Comparison of ENCODE assay signal across 19 cellular contexts in genomic region chr22:44190381-44190976, GRCh38. TPM values are rescaled to one million over a fixed set of nuclear protein-coding genes. Genes with fewer than 3 reads are reported as not detected.
DNase-seq lines count a peak whose midpoint lies in the region; ATAC-seq, FAIRE-seq and TF ChIP-seq lines count a peak whose summit lies in the region.
"Had no signal": no experiment of that assay in that cellular context is flagged by ENCODE, and none has a peak within 500 bp of the region (broad histone marks: within the 10 kb centered on the region; RNA-seq: fewer than 3 reads in every experiment).

No MANE protein-coding gene starts in this region.

- no peak overlapping the region for H4K5ac ChIP-seq in IMR-90 (ENCODE audit: low read depth, low read length)

- no peak overlapping the region for H3K4ac ChIP-seq in IMR-90 (ENCODE audit: low read depth, low read length)

- H3K79me1 ChIP-seq in IMR-90 (ENCODE audit: low read depth in 1 of 2, low read length in 2 of 2) = no peaks in the 10 kb centered on the region

- peaks cover 34% of the 10 kb centered on the region for H3K27me3 ChIP-seq in IMR-90 (ENCODE audit: control insufficient read depth, insufficient read depth, low read length)
- H3K27me3 ChIP-seq: BE2C, SJSA1 had no signal

- no peak for FAIRE-seq in kidney (lab: Jason Lieb, UNC)
- FAIRE-seq: G401.6, H54 had no signal

- H3K27ac ChIP-seq in IMR-90 (ENCODE audit: insufficient read depth, low read length) (no peak overlapping the region), kidney (ENCODE audit: low read depth in 2 of 2, low read length in 2 of 2) (no peak overlapping the region)
- H3K27ac ChIP-seq: PC-9, SJSA1 had no signal

- no peaks in the 10 kb centered on the region for H3K27me3 Mint-ChIP-seq in stimulated activated naive B cell treated with anti-CD40 and anti-IgM and Interleukin-4, amounts not matched to agents 10 μg/mL and 1 μg/mL and 100 μg/mL, for 72 hours
- H3K27me3 Mint-ChIP-seq in endothelial cell (ENCODE audit: unreplicated experiment) = no peaks in the 10 kb centered on the region
- H3K27me3 Mint-ChIP-seq: CD8-positive, alpha-beta memory T cell had no signal

- H2AFZ ChIP-seq in IMR-90 (replicated peaks; ENCODE audit: low read length, poor library complexity) = no peak overlapping the region
- H2AFZ ChIP-seq: PC-9 had no signal

- no peak overlapping the region for H4K8ac ChIP-seq in IMR-90 (ENCODE audit: low read depth in 2 of 2, low read length in 2 of 2)

- POLR2A ChIA-PET in IMR-90 (lab: Charles Lee; ENCODE audit: unreplicated experiment) = no interaction called here

- no peak overlapping the region for H3K18ac ChIP-seq in IMR-90 (ENCODE audit: low read depth, low read length)

- CTCF ChIA-PET in IMR-90 (lab: Yijun Ruan, JAX) = no interaction called here

- peaks cover 2 to 4% of the 10 kb centered on the region in 2 donors for H3K9me3 Mint-ChIP-seq in stimulated activated naive B cell treated with anti-CD40 and anti-IgM and Interleukin-4, amounts not matched to agents 10 μg/mL and 1 μg/mL and 100 μg/mL, for 72 hours
- no peaks in the 10 kb centered on the region for H3K9me3 Mint-ChIP-seq in endothelial cell (ENCODE audit: unreplicated experiment)
- H3K9me3 Mint-ChIP-seq: CD8-positive, alpha-beta memory T cell had no signal

- WGBS in IMR-90 (ENCODE audit: extremely low coverage in 2 of 2, insufficient read length in 1 of 2), 2 experiments = no CpG with 5 or more reads among the region's 12 CpGs

- BruUV-seq in IMR-90 (replicated peaks; lab: Mats Ljungman, UMichigan) = no TSS peak

- DNase-seq in IMR-90 (no peak), kidney (peak; percentile 68), NCI-H2081 treated with DMSO at 0.1 percent for 48 hours (lab: John Stamatoyannopoulos, UW) (no peak), endothelial cell (ENCODE audit: low spot score) (no peak)
- no peak for DNase-seq in stimulated activated naive B cell treated with anti-CD40 and anti-IgM and Interleukin-4, amounts not matched to agents 10 μg/mL and 1 μg/mL and 100 μg/mL, for 72 hours
- DNase-seq in stimulated activated naive CD4-positive, alpha-beta T cell treated with Interleukin-2 at 50 U/mL for 16 hours (lab: John Stamatoyannopoulos, UW) = no peak
- DNase-seq: BE2C, DMS79 treated with DMSO at 0.1 percent for 48 hours, NCI-H1105 treated with DMSO at 0.1 percent for 48 hours, NCI-H187 treated with DMSO at 0.1 percent for 48 hours, NCI-H2171 treated with DMSO at 0.1 percent for 48 hours, NCI-H446 treated with DMSO at 0.1 percent for 48 hours, NCI-H748 treated with DMSO at 0.1 percent for 48 hours had no signal

- ATAC-seq in GM18505 (IDR thresholded peaks at IDR 0.05; ENCODE audit: unreplicated experiment) (no peak), IMR-90 (ENCODE audit: low read depth) (no peak)
- no peak for ATAC-seq in stimulated activated naive B cell treated with anti-CD40 and anti-IgM and Interleukin-4, amounts not matched to agents 10 μg/mL and 1 μg/mL and 100 μg/mL, for 72 hours (replicated peaks)

- H3K27ac Mint-ChIP-seq in stimulated activated naive B cell treated with anti-CD40 and anti-IgM and Interleukin-4, amounts not matched to agents 10 μg/mL and 1 μg/mL and 100 μg/mL, for 72 hours = peak overlapping the region; percentile 81
- no peak overlapping the region for H3K27ac Mint-ChIP-seq in endothelial cell (ENCODE audit: unreplicated experiment)

- TF ChIP-seq RAD21 in IMR-90 (IDR thresholded peaks at IDR 0.05; ENCODE audit: low read length) = no peak

- H2BK20ac ChIP-seq in IMR-90 (ENCODE audit: low read depth, low read length) = no peak overlapping the region

- no peak overlapping the region for H2BK15ac ChIP-seq in IMR-90 (ENCODE audit: low read depth, low read length)

- H3K4me3 Mint-ChIP-seq in stimulated activated naive B cell treated with anti-CD40 and anti-IgM and Interleukin-4, amounts not matched to agents 10 μg/mL and 1 μg/mL and 100 μg/mL, for 72 hours = no peak overlapping the region
- H3K4me3 Mint-ChIP-seq in endothelial cell (ENCODE audit: unreplicated experiment) = no peak overlapping the region
- H3K4me3 Mint-ChIP-seq: CD8-positive, alpha-beta memory T cell had no signal

- H3K9me1 ChIP-seq in IMR-90 (ENCODE audit: insufficient read depth, low read length) = no peaks in the 10 kb centered on the region

- peaks cover 60 to 81% of the 10 kb centered on the region in 2 donors for H3K4me1 Mint-ChIP-seq in stimulated activated naive B cell treated with anti-CD40 and anti-IgM and Interleukin-4, amounts not matched to agents 10 μg/mL and 1 μg/mL and 100 μg/mL, for 72 hours
- no peaks in the 10 kb centered on the region for H3K4me1 Mint-ChIP-seq in endothelial cell (ENCODE audit: unreplicated experiment)

- no peak overlapping the region for H3K9ac ChIP-seq in IMR-90 (ENCODE audit: low read depth, low read length)
- H3K9ac ChIP-seq in kidney (ENCODE audit: low read length in 2 of 2) = no peak overlapping the region

- dilution Hi-C loops in IMR-90 (cut with HindIII; ENCODE audit: low sequenced_read_pairs, unreplicated experiment) = no loop called here

- H4K20me1 ChIP-seq in IMR-90 (ENCODE audit: insufficient read depth, low read length) = no peaks in the 10 kb centered on the region

- in situ Hi-C loops in IMR-90 (cut with MboI; ENCODE audit: low sequenced_read_pairs) = no loop called here

- no peak overlapping the region for H2BK5ac ChIP-seq in IMR-90 (ENCODE audit: low read depth, low read length, poor library complexity, severe bottlenecking)

- no peak overlapping the region for H2BK120ac ChIP-seq in IMR-90 (ENCODE audit: low read depth, low read length)

- no peak overlapping the region for H2AK5ac ChIP-seq in IMR-90 (ENCODE audit: low read depth, low read length)

- intact Hi-C loops in IMR-90 (cut with micrococcal nuclease) (no loop called here), kidney (cut with DNase I) (no loop called here)

- H3K36me3 Mint-ChIP-seq in stimulated activated naive B cell treated with anti-CD40 and anti-IgM and Interleukin-4, amounts not matched to agents 10 μg/mL and 1 μg/mL and 100 μg/mL, for 72 hours = peaks cover 27 to 56% of the 10 kb centered on the region in 2 donors
- H3K36me3 Mint-ChIP-seq in endothelial cell (ENCODE audit: low read depth, unreplicated experiment) = peaks cover 3% of the 10 kb centered on the region

- no peak overlapping the region for H3K4me2 ChIP-seq in IMR-90 (ENCODE audit: low read depth, low read length)
- H3K4me2 ChIP-seq: PC-9 had no signal

- H3K14ac ChIP-seq in IMR-90 (replicated peaks; ENCODE audit: low read depth, low read length) = no peak overlapping the region

- peak overlapping the region; percentile 23 for H2AK9ac ChIP-seq in IMR-90 (replicated peaks; ENCODE audit: low read depth, low read length, poor library complexity)

- H3K4me1 ChIP-seq in IMR-90 (ENCODE audit: control insufficient read depth, insufficient read depth, low read length) (peaks cover 2% of the 10 kb centered on the region; the same call in 1 of the 2 replicates), kidney (ENCODE audit: control insufficient read depth in 1 of 2, insufficient read depth in 1 of 2, low read depth in 1 of 2, low read length in 2 of 2) (no peaks in the 10 kb centered on the region)
- H3K4me1 ChIP-seq: BE2C, SJSA1 had no signal

- TF ChIP-seq CTCF in IMR-90 (conservative IDR thresholded peaks at IDR 0.05; ENCODE audit: low read depth, low read length) (no peak), kidney (IDR thresholded peaks at IDR 0.05; ENCODE audit: borderline replicate concordance, extremely low read depth, insufficient read depth) (no peak), endothelial cell (IDR thresholded peaks at IDR 0.05; ENCODE audit: unreplicated experiment) (no peak)

- no peak overlapping the region for H3K56ac ChIP-seq in IMR-90 (ENCODE audit: extremely low read depth, insufficient read depth, low read length)

- no peaks in the 10 kb centered on the region for H3K36me3 ChIP-seq in IMR-90 (ENCODE audit: control insufficient read depth, insufficient read depth, low read length)
- no peaks in the 10 kb centered on the region for H3K36me3 ChIP-seq in kidney (ENCODE audit: control insufficient read depth in 1 of 2, insufficient read depth in 2 of 2, low read length in 2 of 2)
- H3K36me3 ChIP-seq: BE2C, SJSA1 had no signal

- H3K9me3 ChIP-seq in IMR-90 (ENCODE audit: control insufficient read depth, insufficient read depth, low read length) (no peaks in the 10 kb centered on the region), kidney (ENCODE audit: control insufficient read depth in 1 of 2, low read length in 2 of 2) (no peaks in the 10 kb centered on the region)
- H3K9me3 ChIP-seq: BE2C, SJSA1 had no signal

- TF ChIP-seq POLR2A in GM18505 (IDR thresholded peaks at IDR 0.05; ENCODE audit: borderline replicate concordance, extremely low read depth, insufficient read depth, insufficient read length) (peak; percentile 25), IMR-90 (IDR thresholded peaks at IDR 0.05; ENCODE audit: low read depth, low read length) (no peak)

- H3K23ac ChIP-seq in IMR-90 (ENCODE audit: low read depth, low read length) = no peak overlapping the region

- no peak overlapping the region for H3K4me3 ChIP-seq in IMR-90 (ENCODE audit: insufficient read depth, low read depth, low read length)
- no peak overlapping the region for H3K4me3 ChIP-seq in kidney (ENCODE audit: low read length in 2 of 2)
- H3K4me3 ChIP-seq: PC-9, SJSA1 had no signal

- no peak overlapping the region for H4K91ac ChIP-seq in IMR-90 (ENCODE audit: insufficient read depth, low read depth, low read length)

TF ChIP-seq in IMR-90, 13 proteins besides CTCF, POLR2A, EP300 and RAD21:
- TF ChIP-seq BHLHE40 (IDR thresholded peaks at IDR 0.05; ENCODE audit: low read depth, low read length) (no peak), MXI1 (IDR thresholded peaks at IDR 0.05; ENCODE audit: borderline replicate concordance, low read depth, low read length) (no peak), NFE2L2 (IDR thresholded peaks at IDR 0.05; ENCODE audit: low read depth, low read length) (no peak), MAFK (IDR thresholded peaks at IDR 0.05; ENCODE audit: low read depth, low read length) (no peak)

RNA-seq across cellular contexts. Expression of gene PARVG, which starts 9.8 kb away (rescaled TPM):
- not detected in 2 replicates for total RNA-seq in IMR-90 (2012; rRNA removed)
- polyA plus RNA-seq in IMR-90 (2012; rRNA removed) = not detected in 2 replicates
- not detected in 2 replicates for polyA plus RNA-seq in IMR-90 (2012; cell fraction: cytosol; rRNA removed)
- 0.06 and 0.11 TPM in 2 replicates for polyA plus RNA-seq in IMR-90 (2012; cell fraction: nucleus; rRNA removed; ENCODE audit: low replicate concordance)
- 20.9 TPM for total RNA-seq in kidney
- polyA plus RNA-seq in kidney (ENCODE audit: insufficient read depth, low read depth, low replicate concordance) = 2.5 TPM
- total RNA-seq in endothelial cell (ENCODE audit: unreplicated experiment) = 0.90 TPM
- total RNA-seq: PC-9, SJSA1 had no signal

Comparison
In these comparisons a context has a peak if more than half of its experiments do, and no peak if none do; other contexts are left out.
1. RNA of gene PARVG, which starts 9.8 kb away (total RNA-seq): 20.9 TPM in kidney (single experiment); 0.90 TPM in endothelial cell (single experiment) and not detected in IMR-90; every median in the first group is over 10 times any median in the second.